ENCODE assay signal across 1 cellular context in genomic region chr15:64855206-64856000, GRCh38.
TF ChIP-seq lines count a peak whose summit lies in the region.

No MANE protein-coding gene starts in this region.

TF ChIP-seq in GM23338, 12 proteins besides CTCF, POLR2A, EP300 and RAD21 (continued from another document):
- no peak for TF ChIP-seq ZNF462 (CRISPR knock-in tag; IDR thresholded peaks at IDR 0.05)
- no peak for TF ChIP-seq NANOG (IDR thresholded peaks at IDR 0.05; ENCODE audit: borderline replicate concordance)
- no peak for TF ChIP-seq ETS1 (IDR thresholded peaks at IDR 0.05)
